In the genomic region with DNA sequence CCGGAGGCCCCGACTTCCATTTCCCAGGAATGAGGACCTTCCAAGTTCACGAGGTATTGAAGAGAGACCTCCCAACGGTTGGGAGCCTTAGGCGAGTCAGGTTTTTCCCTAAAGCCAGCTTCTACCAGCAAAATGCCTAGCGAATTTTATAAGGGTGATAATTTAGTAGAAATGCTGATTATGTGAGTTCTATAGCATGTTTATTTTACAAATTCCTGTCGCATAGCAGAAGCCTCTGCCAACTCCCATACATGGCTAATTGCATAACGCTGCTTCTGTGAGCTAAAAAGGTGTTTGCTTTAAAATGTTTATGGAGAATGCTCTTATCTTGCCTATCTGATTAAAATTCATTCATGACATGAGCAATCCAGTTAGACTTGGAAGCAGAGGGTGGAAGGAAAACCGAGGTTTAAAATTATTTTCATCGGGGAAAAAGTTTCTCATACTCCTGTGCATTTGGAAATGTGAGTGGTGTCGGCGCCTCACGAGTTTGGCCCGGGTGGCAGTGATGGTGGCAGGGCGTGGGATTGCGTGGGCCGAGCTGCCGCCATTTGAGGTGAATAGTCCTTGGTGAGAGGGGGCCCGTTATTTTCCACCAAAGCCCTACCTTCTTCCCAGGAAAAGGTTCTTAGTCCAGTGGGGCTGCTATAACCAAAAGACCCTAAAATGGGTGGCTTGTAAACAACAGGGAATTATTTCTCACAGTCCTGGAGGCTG, we compare ENCODE assay signal across 26 cellular contexts.
A peak's percentile ranks its signal among the peaks of the same experiment; 100 is the strongest.
DNase-seq lines count a peak whose midpoint lies in the region; ATAC-seq and TF ChIP-seq lines count a peak whose summit lies in the region.
"Had no signal": no experiment of that assay in that cellular context is flagged by ENCODE, and none has a peak within 500 bp of the region (broad histone marks: within the 10 kb centered on the region; RNA-seq: fewer than 3 reads in every experiment).

No MANE protein-coding gene starts in this region.

- H3K4me1 ChIP-seq in osteoblast (ENCODE audit: insufficient read depth, low read length), result peaks cover 13% of the 10 kb centered on the region

- peaks cover 77% of the 10 kb centered on the region for H4K20me1 ChIP-seq in osteoblast (ENCODE audit: insufficient read depth, low read length)

- H3K36me3 ChIP-seq in WERI-Rb-1 (no peaks in the 10 kb centered on the region; the same call in 1 of the 2 replicates), osteoblast (ENCODE audit: insufficient read depth, low read length) (peaks cover 98% of the 10 kb centered on the region)
- H3K36me3 ChIP-seq: uterus had no signal

- H3K9me3 ChIP-seq in WERI-Rb-1 (ENCODE audit: severe bottlenecking) (no peaks in the 10 kb centered on the region), osteoblast (ENCODE audit: low read depth, low read length) (no peaks in the 10 kb centered on the region)
- H3K9me3 ChIP-seq: uterus had no signal

- no peak for ATAC-seq in stimulated activated naive CD8-positive, alpha-beta T cell treated with anti-CD3 and anti-CD28 coated beads, Interleukin-15, Interleukin-2, amounts not matched to agents 100 U/mL and 50 U/mL, for 24 hours
- ATAC-seq: esophagus mucosa, HepG2, sciatic nerve had no signal

- in situ Hi-C loops in Caki2 (cut with HindIII; ENCODE audit: low pct_unique_long_range_greater_than_20kb, low sequenced_read_pairs), result no loop called here

- no peak overlapping the region for H2AFZ ChIP-seq in osteoblast (ENCODE audit: low read length)

- H3K27me3 ChIP-seq in WERI-Rb-1 (ENCODE audit: insufficient read depth, low read depth, severe bottlenecking) (no peaks in the 10 kb centered on the region), osteoblast (ENCODE audit: insufficient read depth, low read length) (no peaks in the 10 kb centered on the region)
- H3K27me3 ChIP-seq: uterus had no signal

- H3K4me2 ChIP-seq in osteoblast (ENCODE audit: insufficient read depth, low read length), result no peak overlapping the region

- peak overlapping the region; percentile 88 for H3K27ac ChIP-seq in WERI-Rb-1
- H3K27ac ChIP-seq in osteoblast (ENCODE audit: low read depth, low read length), result peak overlapping the region; percentile 48
- H3K27ac ChIP-seq: HL-60, uterus had no signal

- peaks cover 15% of the 10 kb centered on the region for H3K79me2 ChIP-seq in osteoblast (ENCODE audit: insufficient read depth, low read length)

- H3K4me3 ChIP-seq in WERI-Rb-1 (ENCODE audit: low read depth, low read length) (no peak overlapping the region), fibroblast of pulmonary artery (replicated peaks; ENCODE audit: low read depth, low read length) (no peak overlapping the region), osteoblast (ENCODE audit: insufficient read depth, low read length) (no peak overlapping the region)
- H3K4me3 ChIP-seq: uterus had no signal

- DNase-seq in Caki2 (ENCODE audit: low read depth) (peak; percentile 19), WERI-Rb-1 (no peak), fibroblast of pulmonary artery (ENCODE audit: low read depth) (peak; percentile 23), osteoblast (ENCODE audit: insufficient read length, low spot score, missing footprints) (peak; percentile 73), NCI-H1694 (lab: John Stamatoyannopoulos, UW) (no peak), AG08395 (ENCODE audit: low spot score) (no peak), HuH-7 (ENCODE audit: low spot score) (no peak)
- DNase-seq in stimulated activated naive CD8-positive, alpha-beta T cell treated with anti-CD3 and anti-CD28 coated beads, Interleukin-15, Interleukin-2, amounts not matched to agents 100 U/mL and 50 U/mL, for 24 hours, result no peak
- DNase-seq: ACHN; activated naive CD4-positive, alpha-beta T cell treated with anti-CD3 and anti-CD28 coated beads, Interleukin-2, amount 50 U/mL, for 16 hours; activated T-cell treated with anti-CD3 and anti-CD28 coated beads, Interleukin-2, amount 50 U/mL, for 48 hours; CD4-positive, alpha-beta T cell; effector memory CD4-positive, alpha-beta T cell; GDM1; NCI-H1105; NCI-H2081 treated with DMSO at 0.1 percent for 48 hours; NCI-H446; OCI-M1; posterior cingulate gyrus; Right ventricle myocardium superior; substantia nigra; uterus had no signal

- TF ChIP-seq CTCF in WERI-Rb-1 (IDR thresholded peaks at IDR 0.05; ENCODE audit: low read depth, low read length), result no peak
- no peak for TF ChIP-seq CTCF in fibroblast of pulmonary artery (IDR thresholded peaks at IDR 0.05; ENCODE audit: low read length, missing control alignments)
- TF ChIP-seq CTCF in osteoblast (IDR thresholded peaks at IDR 0.05; ENCODE audit: extremely low read depth, low read depth, low read length), result no peak

Comparison
In these comparisons a context has a peak if more than half of its experiments do, and no peak if none do; other contexts are left out.
1. DNase-seq: peak in Caki2 (single experiment), fibroblast of pulmonary artery (single experiment) and osteoblast (single experiment); none in WERI-Rb-1 (single experiment), NCI-H1694 (single experiment), AG08395 (single experiment), HuH-7 (single experiment) and stimulated activated naive CD8-positive, alpha-beta T cell treated with anti-CD3 and anti-CD28 coated beads, Interleukin-15, Interleukin-2, amounts not matched to agents 100 U/mL and 50 U/mL, for 24 hours (single experiment).